In the genomic region with DNA sequence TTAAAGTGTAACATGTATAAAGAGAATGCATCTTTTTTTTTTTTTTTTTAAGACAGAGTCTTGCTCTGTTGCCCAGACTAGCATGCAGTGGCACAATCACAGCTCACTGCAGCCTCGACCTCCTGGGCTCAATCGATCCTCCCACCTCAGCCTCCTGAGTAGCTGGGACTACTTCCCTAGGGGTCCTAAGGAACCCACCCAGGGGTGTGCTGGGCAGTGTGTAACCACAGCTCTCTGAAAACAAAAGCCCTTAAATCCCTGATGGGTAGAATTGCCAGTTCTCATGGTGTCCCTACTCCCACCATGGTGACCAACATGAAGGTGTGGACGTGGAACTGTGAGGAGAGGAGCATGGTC, we compare ENCODE assay signal across 9 cellular contexts.
A peak's percentile ranks its signal among the peaks of the same experiment; 100 is the strongest.
DNase-seq lines count a peak whose midpoint lies in the region; ATAC-seq and TF ChIP-seq lines count a peak whose summit lies in the region.
"Had no signal": no experiment of that assay in that cellular context is flagged by ENCODE, and none has a peak within 500 bp of the region (broad histone marks: within the 10 kb centered on the region; RNA-seq: fewer than 3 reads in every experiment).

No MANE protein-coding gene starts in this region.

- H3K27me3 Mint-ChIP-seq in CD4-positive, CD25-positive, alpha-beta regulatory T cell: no peaks in the 10 kb centered on the region

- no peaks in the 10 kb centered on the region for H3K36me3 ChIP-seq in CD4-positive, CD25-positive, alpha-beta regulatory T cell (ENCODE audit: control insufficient read depth, insufficient read depth, low read length)
- H3K36me3 ChIP-seq in H7 (replicated peaks; ENCODE audit: control insufficient read depth, insufficient read depth, low read length): no peaks in the 10 kb centered on the region

- peak overlapping the region; percentile 52 for H3K4me3 ChIP-seq in CD4-positive, CD25-positive, alpha-beta regulatory T cell (ENCODE audit: low read depth, low read length)
- no peak overlapping the region for H3K4me3 ChIP-seq in H7 (ENCODE audit: insufficient read depth, low read depth, low read length)

- POLR2A ChIA-PET in GM10248 (lab: Yijun Ruan, JAX): no interaction called here

- H3K4me1 ChIP-seq in CD4-positive, CD25-positive, alpha-beta regulatory T cell (ENCODE audit: control insufficient read depth, insufficient read depth, low read length, poor library complexity, severe bottlenecking): peaks cover 59% of the 10 kb centered on the region
- no peaks in the 10 kb centered on the region for H3K4me1 ChIP-seq in foreskin keratinocyte

- peak overlapping the region; percentile 41 to 69 (median 52) for H3K4me3 Mint-ChIP-seq in CD4-positive, CD25-positive, alpha-beta regulatory T cell

- H3K9me3 ChIP-seq in CD4-positive, CD25-positive, alpha-beta regulatory T cell (ENCODE audit: control insufficient read depth in 2 of 2, low read length in 2 of 2): no peaks in the 10 kb centered on the region

- peaks cover 7 to 60% (median 38%) of the 10 kb centered on the region in 4 donors for H3K4me1 Mint-ChIP-seq in CD4-positive, CD25-positive, alpha-beta regulatory T cell

- no peaks in the 10 kb centered on the region for H3K9me3 Mint-ChIP-seq in CD4-positive, CD25-positive, alpha-beta regulatory T cell

- no peaks in the 10 kb centered on the region for H3K36me3 Mint-ChIP-seq in CD4-positive, CD25-positive, alpha-beta regulatory T cell

- peak overlapping the region; percentile 42 to 69 (median 44) for H3K27ac Mint-ChIP-seq in CD4-positive, CD25-positive, alpha-beta regulatory T cell

- CTCF ChIA-PET in GM10248 (lab: Yijun Ruan, JAX): interaction anchor here (1.1 to 2.0 kb wide), 8 partner anchors 20 to 167 kb away, joined by 3 to 8 read pairs (median 3); a partner anchor contains a TSS

- H3K27me3 ChIP-seq in CD4-positive, CD25-positive, alpha-beta regulatory T cell (ENCODE audit: control insufficient read depth, insufficient read depth, low read length): no peaks in the 10 kb centered on the region
- H3K27me3 ChIP-seq in foreskin keratinocyte (no peaks in the 10 kb centered on the region), H7 (ENCODE audit: control insufficient read depth, insufficient read depth, low read length) (no peaks in the 10 kb centered on the region)

- TF ChIP-seq CTCF in GM10248 (IDR thresholded peaks at IDR 0.05; ENCODE audit: control extremely low read depth, extremely low read depth, low read depth, missing control alignments) (no peak), foreskin keratinocyte (conservative IDR thresholded peaks at IDR 0.05) (no peak)

- peak in 1 of 2 donors; percentile 10 for ATAC-seq in CD4-positive, CD25-positive, alpha-beta regulatory T cell (ENCODE audit: low read depth in 2 of 2)
- ATAC-seq in GM19467 (IDR thresholded peaks at IDR 0.05; ENCODE audit: unreplicated experiment) (peak; percentile 17), HG03439 (IDR thresholded peaks at IDR 0.05; ENCODE audit: unreplicated experiment) (peak; percentile 12), foreskin keratinocyte (no peak), HG03196 (IDR thresholded peaks at IDR 0.05; ENCODE audit: unreplicated experiment) (no peak)

- H3K27ac ChIP-seq in CD4-positive, CD25-positive, alpha-beta regulatory T cell (ENCODE audit: insufficient read depth, low read length, poor library complexity, severe bottlenecking): peak overlapping the region; percentile 54
- no peak overlapping the region for H3K27ac ChIP-seq in foreskin keratinocyte

- DNase-seq in CD4-positive, CD25-positive, alpha-beta regulatory T cell: no peak
- DNase-seq in islet precursor cell (peak; percentile 23), GM10248 (ENCODE audit: extremely low spot score) (no peak), foreskin keratinocyte (no peak), H7 (no peak)
- DNase-seq: NCI-H524 had no signal

Comparison
In these comparisons a context has a peak if more than half of its experiments do, and no peak if none do; other contexts are left out.
1. ATAC-seq: peak in GM19467 (single experiment) and HG03439 (single experiment); none in foreskin keratinocyte (single experiment) and HG03196 (single experiment).